ENCODE assay signal across 11 cellular contexts in the genomic region with DNA sequence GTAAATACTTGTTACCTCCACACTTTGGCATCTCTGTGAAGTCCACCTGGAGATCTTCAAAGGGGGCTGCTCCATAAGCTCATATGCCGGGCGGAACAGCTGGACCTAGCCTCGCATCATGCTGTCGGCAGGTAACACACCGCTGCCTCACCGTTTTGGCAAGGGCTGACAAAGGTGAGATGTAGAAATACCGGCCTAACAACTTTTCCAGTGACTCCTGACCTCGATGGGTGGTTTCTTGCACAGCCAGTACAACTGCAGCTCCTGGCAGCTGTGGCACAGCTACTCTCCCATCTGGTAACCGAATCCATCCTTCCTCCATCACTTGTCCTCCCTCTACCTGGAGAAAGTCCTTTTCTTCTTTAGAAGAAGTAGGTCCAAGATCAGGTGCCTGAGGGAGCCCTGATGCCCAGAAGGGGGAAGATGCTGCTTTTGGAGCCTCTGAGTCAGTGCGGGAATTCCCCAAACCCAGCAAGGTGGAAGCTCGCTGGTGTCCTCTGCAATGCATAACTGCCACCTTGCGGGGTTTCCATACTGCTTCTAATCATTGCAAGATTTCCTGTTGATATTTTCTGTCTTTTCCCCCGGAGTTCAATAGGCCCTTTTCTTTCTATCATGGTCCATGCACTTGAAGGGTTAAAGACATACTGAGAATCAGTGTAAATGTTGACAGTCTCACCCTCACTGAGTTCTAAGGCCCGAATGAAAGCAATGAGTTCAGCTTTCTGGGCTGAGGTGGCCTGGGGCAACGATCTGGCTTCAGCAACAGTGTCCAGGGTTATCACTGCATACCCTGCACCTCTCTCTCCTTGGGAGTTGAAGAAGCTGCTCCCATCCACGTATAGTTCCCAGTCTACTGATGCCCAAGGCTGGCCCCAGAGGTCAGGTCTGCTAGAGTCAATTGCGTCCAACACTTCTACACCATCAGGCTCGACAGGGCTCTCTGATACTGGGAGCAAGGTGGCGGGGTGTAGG. TPM values are rescaled to one million over a fixed set of nuclear protein-coding genes. Genes with fewer than 3 reads are reported as not detected.
DNase-seq lines count a peak whose midpoint lies in the region; ATAC-seq, FAIRE-seq and TF ChIP-seq lines count a peak whose summit lies in the region.
"Not testable (repeated sequence)": the region's sequence is repeated elsewhere in the genome, so short reads cannot be mapped to it uniquely, and the experiment has no call there.
"Had no signal": no experiment of that assay in that cellular context is flagged by ENCODE, and none has a peak within 500 bp of the region (broad histone marks: within the 10 kb centered on the region; RNA-seq: fewer than 3 reads in every experiment).

No MANE protein-coding gene starts in this region.

- not testable (repeated sequence) for H3K27me3 Mint-ChIP-seq in T-helper 1 cell treated with Interleukin-12 subunit alpha and Interleukin-12 subunit beta and Interleukin-4 antibody, amounts not matched to agents 30 μg/mL and 1 μg/mL, for 36 hours (ENCODE audit: low read depth); activated CD8-positive, alpha-beta T cell treated with anti-CD3 and anti-CD28 coated beads, Interleukin-2, amount 10 ng/mL, durations not matched to agents 7 days and 5 days (ENCODE audit: low read depth)

- peak overlapping the region; percentile 16 for H3K27ac Mint-ChIP-seq in T-helper 1 cell treated with Interleukin-12 subunit alpha and Interleukin-12 subunit beta and Interleukin-4 antibody, amounts not matched to agents 30 μg/mL and 1 μg/mL, for 36 hours
- not testable (repeated sequence) for H3K27ac Mint-ChIP-seq in activated CD8-positive, alpha-beta T cell treated with anti-CD3 and anti-CD28 coated beads, Interleukin-2, amount 10 ng/mL, durations not matched to agents 7 days and 5 days

- CTCF ChIA-PET in activated CD8-positive, alpha-beta T cell treated with anti-CD3 and anti-CD28 coated beads, Interleukin-2, amount 10 ng/mL, durations not matched to agents 7 days and 5 days (lab: Charles Lee), result interaction anchor here (1.4 kb wide), 1 partner anchor 99 kb away, joined by 3 read pairs; no protein-coding TSS in a partner anchor

- not testable (repeated sequence) for H3K4me3 Mint-ChIP-seq in T-helper 1 cell treated with Interleukin-12 subunit alpha and Interleukin-12 subunit beta and Interleukin-4 antibody, amounts not matched to agents 30 μg/mL and 1 μg/mL, for 36 hours; activated CD8-positive, alpha-beta T cell treated with anti-CD3 and anti-CD28 coated beads, Interleukin-2, amount 10 ng/mL, durations not matched to agents 7 days and 5 days

- not testable (repeated sequence) for H3K9me3 Mint-ChIP-seq in T-helper 1 cell treated with Interleukin-12 subunit alpha and Interleukin-12 subunit beta and Interleukin-4 antibody, amounts not matched to agents 30 μg/mL and 1 μg/mL, for 36 hours; activated CD8-positive, alpha-beta T cell treated with anti-CD3 and anti-CD28 coated beads, Interleukin-2, amount 10 ng/mL, durations not matched to agents 7 days and 5 days (ENCODE audit: insufficient read depth)

- H3K4me1 Mint-ChIP-seq in T-helper 1 cell treated with Interleukin-12 subunit alpha and Interleukin-12 subunit beta and Interleukin-4 antibody, amounts not matched to agents 30 μg/mL and 1 μg/mL, for 36 hours (ENCODE audit: low read depth), result peaks cover 13% of the 10 kb centered on the region
- not testable (repeated sequence) for H3K4me1 Mint-ChIP-seq in activated CD8-positive, alpha-beta T cell treated with anti-CD3 and anti-CD28 coated beads, Interleukin-2, amount 10 ng/mL, durations not matched to agents 7 days and 5 days (ENCODE audit: low read depth)

- not testable (repeated sequence) for ATAC-seq in activated CD8-positive, alpha-beta T cell treated with anti-CD3 and anti-CD28 coated beads, Interleukin-2, amount 10 ng/mL, durations not matched to agents 7 days and 5 days; stimulated activated naive CD8-positive, alpha-beta T cell treated with anti-CD3 and anti-CD28 coated beads, Interleukin-15, Interleukin-2, amounts not matched to agents 100 U/mL and 50 U/mL, for 24 hours

- POLR2A ChIA-PET in activated CD8-positive, alpha-beta T cell treated with anti-CD3 and anti-CD28 coated beads, Interleukin-2, amount 10 ng/mL, durations not matched to agents 7 days and 5 days (lab: Charles Lee), result not testable (repeated sequence)

- H3K4me3 ChIP-seq in epithelial cell of esophagus (ENCODE audit: low read length), result not testable (repeated sequence)

- TF ChIP-seq POLR2A in GM12892 (IDR thresholded peaks at IDR 0.05; ENCODE audit: low read depth, low read length), result not testable (repeated sequence)

- H3K36me3 Mint-ChIP-seq in T-helper 1 cell treated with Interleukin-12 subunit alpha and Interleukin-12 subunit beta and Interleukin-4 antibody, amounts not matched to agents 30 μg/mL and 1 μg/mL, for 36 hours (ENCODE audit: low read depth); activated CD8-positive, alpha-beta T cell treated with anti-CD3 and anti-CD28 coated beads, Interleukin-2, amount 10 ng/mL, durations not matched to agents 7 days and 5 days (ENCODE audit: low read depth): not testable (repeated sequence)

- peak; percentile 58 for FAIRE-seq in GM12892 (lab: Jason Lieb, UNC)

- DNase-seq in GM12892 (ENCODE audit: insufficient read length), result not testable (repeated sequence)
- peak; percentile 24 for DNase-seq in activated CD8-positive, alpha-beta T cell treated with anti-CD3 and anti-CD28 coated beads, Interleukin-2, amount 10 ng/mL, durations not matched to agents 7 days and 5 days
- DNase-seq in activated effector memory CD4-positive, alpha-beta T cell treated with anti-CD3 and anti-CD28 coated beads, Interleukin-2, amount 50 U/mL, for 16 hours, result peak; percentile 83
- peak; percentile 42 for DNase-seq in epithelial cell of esophagus (ENCODE audit: low read depth)
- DNase-seq in stimulated activated CD4-positive, alpha-beta T cell treated with anti-CD3 and anti-CD28 coated beads, Interleukin-12 subunit alpha, Interleukin-12 subunit beta, amount 100 ng/mL, for 24 hours (ENCODE audit: low read depth in 2 of 2), result peak; percentile 32 to 59
- DNase-seq in stimulated activated CD4-positive, alpha-beta T cell treated with anti-CD3 and anti-CD28 coated beads, Interleukin-4, amount 100 ng/mL, for 48 hours (ENCODE audit: low read depth in 2 of 2), result peak; percentile 33 to 60
- DNase-seq in stimulated activated naive CD8-positive, alpha-beta T cell treated with anti-CD3 and anti-CD28 coated beads, Interleukin-15, Interleukin-2, amounts not matched to agents 100 U/mL and 50 U/mL, for 24 hours, result peak; percentile 68

- not testable (repeated sequence) for TF ChIP-seq CTCF in epithelial cell of esophagus (IDR thresholded peaks at IDR 0.05; ENCODE audit: insufficient read depth, low read depth, low read length, missing control alignments)

RNA-seq across cellular contexts. Expression of a gene that starts 52.9 kb away (rescaled TPM):
- polyA plus RNA-seq in GM12892 (2012; ENCODE audit: missing spikeins), result not detected
- total RNA-seq in activated CD8-positive, alpha-beta T cell treated with anti-CD3 and anti-CD28 coated beads, Interleukin-2, amount 10 ng/mL, durations not matched to agents 7 days and 5 days, result not detected
- total RNA-seq: K562, liver had no signal
- polyA plus RNA-seq: BJ, K562, liver had no signal
